Comparison of ENCODE assay signal across 25 cellular contexts in the genomic region with DNA sequence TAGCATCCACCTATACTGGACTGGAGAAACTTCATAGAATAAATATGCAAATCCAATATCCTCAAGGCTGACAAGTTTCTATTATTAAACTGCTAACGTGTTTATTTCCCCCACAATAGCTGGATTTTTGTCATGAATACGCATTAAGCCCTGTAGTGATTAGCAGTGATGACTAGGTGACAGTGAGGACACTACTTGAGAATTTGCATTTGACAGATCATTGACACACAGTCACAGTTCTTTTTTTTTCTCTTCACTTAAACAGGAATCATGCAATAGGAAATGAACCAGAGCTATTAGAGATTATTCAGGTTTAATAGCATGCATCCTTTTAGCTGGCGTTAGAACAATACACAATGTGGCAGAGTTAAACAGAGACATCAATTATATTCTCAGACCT. TPM values are rescaled to one million over a fixed set of nuclear protein-coding genes. Genes with fewer than 3 reads are reported as not detected.
"Had no signal": no experiment of that assay in that cellular context is flagged by ENCODE, and none has a peak within 500 bp of the region (broad histone marks: within the 10 kb centered on the region; RNA-seq: fewer than 3 reads in every experiment).

No MANE protein-coding gene starts in this region.

- ATAC-seq: activated CD8-positive, alpha-beta T cell treated with anti-CD3 and anti-CD28 coated beads, Interleukin-2, amount 10 ng/mL, durations not matched to agents 7 days and 5 days; effector memory CD8-positive, alpha-beta T cell; left lobe of liver; lower lobe of right lung; naive thymus-derived CD4-positive, alpha-beta T cell; right lobe of liver; stimulated activated effector memory CD8-positive, alpha-beta T cell treated with anti-CD3 and anti-CD28 coated beads, Interleukin-12 subunit alpha, Interleukin-12 subunit beta, amount 100 ng/mL, for 72 hours; stimulated activated naive CD8-positive, alpha-beta T cell treated with anti-CD3 and anti-CD28 coated beads, Interleukin-15, amount 100 ng/mL, for 72 hours had no signal

- H3K36me3 Mint-ChIP-seq: activated naive CD4-positive, alpha-beta T cell treated with anti-CD3 and anti-CD28 coated beads, Interleukin-2, amount 50 U/mL, for 24 hours; immature natural killer cell; naive thymus-derived CD4-positive, alpha-beta T cell; stimulated activated effector memory CD8-positive, alpha-beta T cell treated with anti-CD3 and anti-CD28 coated beads, Interleukin-12 subunit alpha, Interleukin-12 subunit beta, amount 100 ng/mL, for 72 hours had no signal

- H3K9me3 Mint-ChIP-seq: activated CD4-positive, alpha-beta T cell treated with anti-CD3 and anti-CD28 coated beads, Interleukin-2, amount 10 ng/mL, durations not matched to agents 7 days and 5 days; activated naive CD4-positive, alpha-beta T cell treated with anti-CD3 and anti-CD28 coated beads, Interleukin-2, amount 50 U/mL, for 24 hours; neural progenitor cell had no signal

- H3K27ac Mint-ChIP-seq: activated CD4-positive, alpha-beta T cell treated with anti-CD3 and anti-CD28 coated beads, Interleukin-2, amount 10 ng/mL, durations not matched to agents 7 days and 5 days; activated CD8-positive, alpha-beta T cell treated with anti-CD3 and anti-CD28 coated beads, Interleukin-2, amount 10 ng/mL, durations not matched to agents 7 days and 5 days; activated naive CD4-positive, alpha-beta T cell treated with anti-CD3 and anti-CD28 coated beads, Interleukin-2, amount 50 U/mL, for 24 hours; effector memory CD8-positive, alpha-beta T cell; immature natural killer cell; naive thymus-derived CD4-positive, alpha-beta T cell; neural progenitor cell; stimulated activated effector memory CD8-positive, alpha-beta T cell treated with anti-CD3 and anti-CD28 coated beads, Interleukin-12 subunit alpha, Interleukin-12 subunit beta, amount 100 ng/mL, for 72 hours; stimulated activated naive CD8-positive, alpha-beta T cell treated with anti-CD3 and anti-CD28 coated beads, Interleukin-15, amount 100 ng/mL, for 72 hours had no signal

- H3K4me1 ChIP-seq: esophagus muscularis mucosa, lower lobe of right lung, neural progenitor cell, right lobe of liver, tibial nerve had no signal

- H3K27me3 Mint-ChIP-seq: activated CD4-positive, alpha-beta T cell treated with anti-CD3 and anti-CD28 coated beads, Interleukin-2, amount 10 ng/mL, durations not matched to agents 7 days and 5 days; activated naive CD4-positive, alpha-beta T cell treated with anti-CD3 and anti-CD28 coated beads, Interleukin-2, amount 50 U/mL, for 24 hours; effector memory CD8-positive, alpha-beta T cell; naive thymus-derived CD4-positive, alpha-beta T cell; stimulated activated naive CD8-positive, alpha-beta T cell treated with anti-CD3 and anti-CD28 coated beads, Interleukin-15, amount 100 ng/mL, for 72 hours had no signal

- H3K4me1 Mint-ChIP-seq: activated CD4-positive, alpha-beta T cell treated with anti-CD3 and anti-CD28 coated beads, Interleukin-2, amount 10 ng/mL, durations not matched to agents 7 days and 5 days; activated naive CD4-positive, alpha-beta T cell treated with anti-CD3 and anti-CD28 coated beads, Interleukin-2, amount 50 U/mL, for 24 hours; immature natural killer cell; naive thymus-derived CD4-positive, alpha-beta T cell; neural progenitor cell; stimulated activated effector memory CD8-positive, alpha-beta T cell treated with anti-CD3 and anti-CD28 coated beads, Interleukin-12 subunit alpha, Interleukin-12 subunit beta, amount 100 ng/mL, for 72 hours; stimulated activated naive CD8-positive, alpha-beta T cell treated with anti-CD3 and anti-CD28 coated beads, Interleukin-15, amount 100 ng/mL, for 72 hours had no signal

- H3K27me3 ChIP-seq: brain microvascular endothelial cell, dorsolateral prefrontal cortex, esophagus muscularis mucosa, hepatocyte, neural progenitor cell, right lobe of liver, tibial nerve had no signal

- H3K4me3 ChIP-seq: dorsolateral prefrontal cortex, esophagus muscularis mucosa, hepatocyte, lower lobe of right lung, neural progenitor cell, right lobe of liver, tibial nerve had no signal

- H3K4me3 Mint-ChIP-seq: activated CD4-positive, alpha-beta T cell treated with anti-CD3 and anti-CD28 coated beads, Interleukin-2, amount 10 ng/mL, durations not matched to agents 7 days and 5 days; activated CD8-positive, alpha-beta T cell treated with anti-CD3 and anti-CD28 coated beads, Interleukin-2, amount 10 ng/mL, durations not matched to agents 7 days and 5 days; activated naive CD4-positive, alpha-beta T cell treated with anti-CD3 and anti-CD28 coated beads, Interleukin-2, amount 50 U/mL, for 24 hours; effector memory CD8-positive, alpha-beta T cell; immature natural killer cell; naive thymus-derived CD4-positive, alpha-beta T cell; neural progenitor cell; stimulated activated effector memory CD8-positive, alpha-beta T cell treated with anti-CD3 and anti-CD28 coated beads, Interleukin-12 subunit alpha, Interleukin-12 subunit beta, amount 100 ng/mL, for 72 hours; stimulated activated naive CD8-positive, alpha-beta T cell treated with anti-CD3 and anti-CD28 coated beads, Interleukin-15, amount 100 ng/mL, for 72 hours had no signal

- H3K9me3 ChIP-seq: esophagus muscularis mucosa, lower lobe of right lung, right lobe of liver, tibial nerve had no signal

- H3K36me3 ChIP-seq: brain microvascular endothelial cell, right lobe of liver had no signal

- DNase-seq: activated CD4-positive, alpha-beta T cell treated with anti-CD3 and anti-CD28 coated beads, Interleukin-2, amount 10 ng/mL, durations not matched to agents 7 days and 5 days; activated CD4-positive, CD25-positive, alpha-beta regulatory T cell treated with anti-CD3 and anti-CD28 coated beads, Interleukin-2, amount 50 U/mL, for 72 hours; activated CD8-positive, alpha-beta T cell treated with anti-CD3 and anti-CD28 coated beads, Interleukin-2, amount 10 ng/mL, durations not matched to agents 7 days and 5 days; activated gamma-delta T cell treated with Interleukin-2 at 50 U/mL for 16 hours; aorta; brain microvascular endothelial cell; caudate nucleus; dorsolateral prefrontal cortex; effector memory CD8-positive, alpha-beta T cell; glutamatergic neuron; immature natural killer cell; lower lobe of right lung; naive thymus-derived CD4-positive, alpha-beta T cell; posterior cingulate gyrus; right lobe of liver; small intestine; stimulated activated CD4-positive, alpha-beta T cell treated with anti-CD3 and anti-CD28 coated beads, Interleukin-2, amount 100 ng/mL, for 24 hours; stimulated activated naive CD8-positive, alpha-beta T cell treated with anti-CD3 and anti-CD28 coated beads, Interleukin-15, amount 100 ng/mL, for 72 hours had no signal

- FAIRE-seq: small intestine had no signal

RNA-seq across cellular contexts. Expression of a gene that starts 35.3 kb away (rescaled TPM):
- total RNA-seq: activated CD4-positive, alpha-beta T cell treated with anti-CD3 and anti-CD28 coated beads, Interleukin-2, amount 10 ng/mL, durations not matched to agents 7 days and 5 days; activated CD8-positive, alpha-beta T cell treated with anti-CD3 and anti-CD28 coated beads, Interleukin-2, amount 10 ng/mL, durations not matched to agents 7 days and 5 days had no signal
- polyA plus RNA-seq: immature natural killer cell; naive thymus-derived CD4-positive, alpha-beta T cell had no signal
